ENCODE assay signal across 26 cellular contexts in the genomic region with DNA sequence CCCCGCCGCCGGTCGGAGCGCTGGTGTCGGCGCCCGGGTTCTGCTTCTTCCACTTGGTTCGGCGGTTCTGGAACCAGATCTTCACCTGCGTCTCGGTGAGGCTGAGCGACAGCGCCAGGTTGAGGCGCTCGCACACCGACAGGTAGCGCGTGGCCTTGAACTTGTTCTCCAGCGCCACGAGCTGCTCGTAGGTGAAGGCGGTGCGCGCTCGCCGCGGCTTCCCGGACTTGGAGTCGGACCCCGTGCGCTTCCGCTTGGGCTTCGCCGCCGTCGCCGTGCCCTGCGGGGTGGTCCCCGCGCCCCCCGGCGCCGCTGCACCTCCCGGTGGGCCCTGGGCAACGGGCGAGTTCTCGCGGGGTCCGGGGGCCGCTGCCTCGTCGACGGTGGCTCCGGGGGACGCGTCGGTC. TPM values are rescaled to one million over a fixed set of nuclear protein-coding genes. Genes with fewer than 3 reads are reported as not detected.
A peak's percentile ranks its signal among the peaks of the same experiment; 100 is the strongest.
DNase-seq lines count a peak whose midpoint lies in the region; ATAC-seq and TF ChIP-seq lines count a peak whose summit lies in the region.
"Had no signal": no experiment of that assay in that cellular context is flagged by ENCODE, and none has a peak within 500 bp of the region (broad histone marks: within the 10 kb centered on the region; RNA-seq: fewer than 3 reads in every experiment).

No MANE protein-coding gene starts in this region.

- H3K36me3 ChIP-seq in NT2/D1 (ENCODE audit: insufficient read depth, insufficient read length, low read length) (no peaks in the 10 kb centered on the region), hepatocyte (replicated peaks; ENCODE audit: insufficient read depth, low read depth) (no peaks in the 10 kb centered on the region), testis (ENCODE audit: low read depth, missing control alignments) (no peaks in the 10 kb centered on the region)
- H3K36me3 ChIP-seq: heart right ventricle had no signal

- WGBS in right cardiac atrium = 3% methylated on average over 58 of the region's 58 CpGs
- 48% methylated on average over 31 of the region's 58 CpGs for WGBS in hepatocyte (ENCODE audit: low lambda C conversion rate, missing lambda C conversion rate)
- WGBS in testis, 2 donors = 0 to 3% methylated on average over 2 to 20 of the region's 58 CpGs

- H3K27me3 ChIP-seq in right cardiac atrium (ENCODE audit: control insufficient read depth, insufficient read depth) (no peaks in the 10 kb centered on the region), NT2/D1 (ENCODE audit: insufficient read depth, insufficient read length) (peaks cover 89% of the 10 kb centered on the region), hepatocyte (peaks cover 50% of the 10 kb centered on the region), testis (no peaks in the 10 kb centered on the region)

- H3K9me3 ChIP-seq in right cardiac atrium (ENCODE audit: control insufficient read depth, low read length) (no peaks in the 10 kb centered on the region), NT2/D1 (ENCODE audit: insufficient read depth, low read length) (peaks cover 8% of the 10 kb centered on the region; the same call in 1 of the 2 replicates), hepatocyte (ENCODE audit: low read depth) (no peaks in the 10 kb centered on the region), testis (no peaks in the 10 kb centered on the region)

- H3K9ac ChIP-seq in NT2/D1 (ENCODE audit: insufficient read length, low read depth) = no peak overlapping the region

- H3K4me3 ChIP-seq in right cardiac atrium (ENCODE audit: low read length) (no peak overlapping the region), NT2/D1 (ENCODE audit: insufficient read length, low read depth) (peak overlapping the region; percentile 37), hepatocyte (no peak overlapping the region), testis (no peak overlapping the region)
- H3K4me3 ChIP-seq: SK-N-MC had no signal

- H3K4me1 ChIP-seq in right cardiac atrium (ENCODE audit: control insufficient read depth, insufficient read depth, low read length) (no peaks in the 10 kb centered on the region), NT2/D1 (ENCODE audit: insufficient read depth, insufficient read length) (peaks cover 27% of the 10 kb centered on the region), hepatocyte (ENCODE audit: insufficient read depth) (no peaks in the 10 kb centered on the region), testis (peaks cover 4% of the 10 kb centered on the region)

- H3K27ac ChIP-seq in right cardiac atrium (ENCODE audit: low read length) (no peak overlapping the region), hepatocyte (no peak overlapping the region), testis (no peak overlapping the region)
- H3K27ac ChIP-seq: heart right ventricle, SK-N-MC had no signal

- no peaks in the 10 kb centered on the region for H3K79me2 ChIP-seq in hepatocyte

- peak in 2 of 3 donors; percentile 14 to 41 for DNase-seq in right cardiac atrium
- no peak for DNase-seq in left cardiac atrium
- DNase-seq in NT2/D1 (ENCODE audit: low read depth, low spot score) = no peak
- peak; percentile 3 for DNase-seq in hepatocyte (ENCODE audit: low spot score)
- peak; percentile 12 for DNase-seq in testis
- no peak for DNase-seq in cerebellar cortex (ENCODE audit: low spot score)
- no peak for DNase-seq in NCI-H510A (lab: John Stamatoyannopoulos, UW)
- no peak for DNase-seq in HuH-7 (ENCODE audit: low spot score)
- DNase-seq: activated CD4-positive, CD25-positive, alpha-beta regulatory T cell; EL; GOT3; heart right ventricle; NCI-H1436; NCI-H2171 treated with DMSO at 0.1 percent for 48 hours; NCI-H774; stimulated activated CD4-positive, alpha-beta T cell treated with anti-CD3 and anti-CD28 coated beads, Interleukin-1b, Interleukin-23, amount 100 ng/mL, for 48 hours; stimulated activated naive CD4-positive, alpha-beta T cell treated with Interleukin-2 at 50 U/mL for 16 hours; trophoblast cell had no signal

- no peak overlapping the region for H2AFZ ChIP-seq in hepatocyte

- TF ChIP-seq CTCF in hepatocyte (IDR thresholded peaks at IDR 0.05; ENCODE audit: poor library complexity) = no peak
- no peak for TF ChIP-seq CTCF in testis (IDR thresholded peaks at IDR 0.05)

- no peaks in the 10 kb centered on the region for H4K20me1 ChIP-seq in hepatocyte (ENCODE audit: insufficient read depth, poor library complexity, severe bottlenecking)

- ATAC-seq in right cardiac atrium (no peak), left cardiac atrium (no peak)
- ATAC-seq: heart right ventricle, Panc1, sciatic nerve had no signal

- H3K4me2 ChIP-seq in hepatocyte = no peak overlapping the region

- TF ChIP-seq POLR2A in testis (IDR thresholded peaks at IDR 0.05) = no peak

- H3K9me2 ChIP-seq in hepatocyte (replicated peaks; ENCODE audit: insufficient read depth) = no peaks in the 10 kb centered on the region

- intact Hi-C loops in right cardiac atrium (cut with DNase I) (no loop called here), left cardiac atrium (cut with DNase I) (no loop called here), testis (cut with DNase I; ENCODE audit: low total_unique reads) (no loop called here)

RNA-seq across cellular contexts. Expression of a gene that starts 3.1 kb away (rescaled TPM):
- total RNA-seq in right cardiac atrium (not detected), left cardiac atrium (not detected), hepatocyte (not detected in 2 replicates), testis (1 to 10 TPM in 1 of 2 donors, under 1 TPM in 1; 0.47 to 1.5 TPM)
- polyA plus RNA-seq in right cardiac atrium (not detected), hepatocyte (not detected in 2 replicates), testis (ENCODE audit: insufficient read depth, low read depth, low replicate concordance) (0.70 TPM)
- total RNA-seq: activated CD8-positive, alpha-beta memory T cell treated with anti-CD3 and anti-CD28 coated beads for 36 hours; heart right ventricle; M059J; myocyte; omental fat pad; sciatic nerve had no signal
- polyA plus RNA-seq: heart right ventricle, keratinocyte had no signal

RNA-seq across cellular contexts. Expression of a gene that starts 56.2 kb away (rescaled TPM):
- 1 to 10 TPM; 7.7 to 8.8 (median 8.5) TPM for total RNA-seq in right cardiac atrium
- polyA plus RNA-seq in right cardiac atrium = 5.0 TPM
- 1 to 10 TPM; 7.9 to 8.4 TPM for total RNA-seq in left cardiac atrium
- total RNA-seq in hepatocyte = 5.3 and 11.0 TPM in 2 replicates
- 10.6 and 12.3 TPM in 2 replicates for polyA plus RNA-seq in hepatocyte
- total RNA-seq in testis = 10 to 100 TPM; 71.5 to 94.6 TPM
- 35.8 TPM for polyA plus RNA-seq in testis (ENCODE audit: insufficient read depth, low read depth, low replicate concordance)

Comparison
In these comparisons a context has a peak if more than half of its experiments do, and no peak if none do; other contexts are left out.
1. DNase-seq: peak in right cardiac atrium (2 of 3), hepatocyte (single experiment) and testis (single experiment); none in left cardiac atrium (single experiment), NT2/D1 (single experiment), cerebellar cortex (single experiment), NCI-H510A (single experiment) and HuH-7 (single experiment).